1 cellular context compared by ENCODE assay signal in the genomic region with DNA sequence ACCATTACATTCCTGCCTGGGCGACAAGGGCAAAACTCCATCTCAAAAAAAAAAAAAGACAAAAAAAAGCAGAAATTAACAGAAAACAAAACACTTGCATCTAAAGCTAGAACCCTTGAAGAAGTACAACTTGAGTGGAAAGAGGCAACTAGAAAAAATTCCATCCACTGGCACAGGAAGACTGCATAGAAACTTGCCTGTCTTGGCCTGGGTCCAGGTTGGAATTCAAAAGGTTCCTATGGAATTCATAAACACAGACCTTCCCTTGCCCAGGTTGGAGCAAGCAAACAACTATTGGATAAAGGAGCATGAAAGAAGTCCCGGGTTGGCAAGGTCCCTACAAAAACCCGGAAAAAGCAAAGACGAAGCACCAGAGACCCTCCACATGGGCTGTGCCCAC.
TF ChIP-seq lines count a peak whose summit lies in the region.

No MANE protein-coding gene starts in this region.

TF ChIP-seq in K562, 482 proteins besides CTCF, POLR2A, EP300 and RAD21 (continued from another document):
- TF ChIP-seq, protein P1, sequence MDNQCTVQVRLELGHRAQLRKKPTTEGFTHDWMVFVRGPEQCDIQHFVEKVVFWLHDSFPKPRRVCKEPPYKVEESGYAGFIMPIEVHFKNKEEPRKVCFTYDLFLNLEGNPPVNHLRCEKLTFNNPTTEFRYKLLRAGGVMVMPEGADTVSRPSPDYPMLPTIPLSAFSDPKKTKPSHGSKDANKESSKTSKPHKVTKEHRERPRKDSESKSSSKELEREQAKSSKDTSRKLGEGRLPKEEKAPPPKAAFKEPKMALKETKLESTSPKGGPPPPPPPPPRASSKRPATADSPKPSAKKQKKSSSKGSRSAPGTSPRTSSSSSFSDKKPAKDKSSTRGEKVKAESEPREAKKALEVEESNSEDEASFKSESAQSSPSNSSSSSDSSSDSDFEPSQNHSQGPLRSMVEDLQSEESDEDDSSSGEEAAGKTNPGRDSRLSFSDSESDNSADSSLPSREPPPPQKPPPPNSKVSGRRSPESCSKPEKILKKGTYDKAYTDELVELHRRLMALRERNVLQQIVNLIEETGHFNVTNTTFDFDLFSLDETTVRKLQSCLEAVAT (IDR thresholded peaks at IDR 0.05): no peak
- TF ChIP-seq, protein P2, sequence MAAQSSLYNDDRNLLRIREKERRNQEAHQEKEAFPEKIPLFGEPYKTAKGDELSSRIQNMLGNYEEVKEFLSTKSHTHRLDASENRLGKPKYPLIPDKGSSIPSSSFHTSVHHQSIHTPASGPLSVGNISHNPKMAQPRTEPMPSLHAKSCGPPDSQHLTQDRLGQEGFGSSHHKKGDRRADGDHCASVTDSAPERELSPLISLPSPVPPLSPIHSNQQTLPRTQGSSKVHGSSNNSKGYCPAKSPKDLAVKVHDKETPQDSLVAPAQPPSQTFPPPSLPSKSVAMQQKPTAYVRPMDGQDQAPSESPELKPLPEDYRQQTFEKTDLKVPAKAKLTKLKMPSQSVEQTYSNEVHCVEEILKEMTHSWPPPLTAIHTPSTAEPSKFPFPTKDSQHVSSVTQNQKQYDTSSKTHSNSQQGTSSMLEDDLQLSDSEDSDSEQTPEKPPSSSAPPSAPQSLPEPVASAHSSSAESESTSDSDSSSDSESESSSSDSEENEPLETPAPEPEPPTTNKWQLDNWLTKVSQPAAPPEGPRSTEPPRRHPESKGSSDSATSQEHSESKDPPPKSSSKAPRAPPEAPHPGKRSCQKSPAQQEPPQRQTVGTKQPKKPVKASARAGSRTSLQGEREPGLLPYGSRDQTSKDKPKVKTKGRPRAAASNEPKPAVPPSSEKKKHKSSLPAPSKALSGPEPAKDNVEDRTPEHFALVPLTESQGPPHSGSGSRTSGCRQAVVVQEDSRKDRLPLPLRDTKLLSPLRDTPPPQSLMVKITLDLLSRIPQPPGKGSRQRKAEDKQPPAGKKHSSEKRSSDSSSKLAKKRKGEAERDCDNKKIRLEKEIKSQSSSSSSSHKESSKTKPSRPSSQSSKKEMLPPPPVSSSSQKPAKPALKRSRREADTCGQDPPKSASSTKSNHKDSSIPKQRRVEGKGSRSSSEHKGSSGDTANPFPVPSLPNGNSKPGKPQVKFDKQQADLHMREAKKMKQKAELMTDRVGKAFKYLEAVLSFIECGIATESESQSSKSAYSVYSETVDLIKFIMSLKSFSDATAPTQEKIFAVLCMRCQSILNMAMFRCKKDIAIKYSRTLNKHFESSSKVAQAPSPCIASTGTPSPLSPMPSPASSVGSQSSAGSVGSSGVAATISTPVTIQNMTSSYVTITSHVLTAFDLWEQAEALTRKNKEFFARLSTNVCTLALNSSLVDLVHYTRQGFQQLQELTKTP (IDR thresholded peaks at IDR 0.05; ENCODE audit: low read depth in 1 of 2, partially characterized antibody in 2 of 2): peak in 1 of 2 experiments; percentile 5
- TF ChIP-seq, protein P3, sequence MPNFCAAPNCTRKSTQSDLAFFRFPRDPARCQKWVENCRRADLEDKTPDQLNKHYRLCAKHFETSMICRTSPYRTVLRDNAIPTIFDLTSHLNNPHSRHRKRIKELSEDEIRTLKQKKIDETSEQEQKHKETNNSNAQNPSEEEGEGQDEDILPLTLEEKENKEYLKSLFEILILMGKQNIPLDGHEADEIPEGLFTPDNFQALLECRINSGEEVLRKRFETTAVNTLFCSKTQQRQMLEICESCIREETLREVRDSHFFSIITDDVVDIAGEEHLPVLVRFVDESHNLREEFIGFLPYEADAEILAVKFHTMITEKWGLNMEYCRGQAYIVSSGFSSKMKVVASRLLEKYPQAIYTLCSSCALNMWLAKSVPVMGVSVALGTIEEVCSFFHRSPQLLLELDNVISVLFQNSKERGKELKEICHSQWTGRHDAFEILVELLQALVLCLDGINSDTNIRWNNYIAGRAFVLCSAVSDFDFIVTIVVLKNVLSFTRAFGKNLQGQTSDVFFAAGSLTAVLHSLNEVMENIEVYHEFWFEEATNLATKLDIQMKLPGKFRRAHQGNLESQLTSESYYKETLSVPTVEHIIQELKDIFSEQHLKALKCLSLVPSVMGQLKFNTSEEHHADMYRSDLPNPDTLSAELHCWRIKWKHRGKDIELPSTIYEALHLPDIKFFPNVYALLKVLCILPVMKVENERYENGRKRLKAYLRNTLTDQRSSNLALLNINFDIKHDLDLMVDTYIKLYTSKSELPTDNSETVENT (CRISPR knock-in tag; IDR thresholded peaks at IDR 0.05): 0 out of 2 replicates have a peak, but pooled peaks have one; percentile 33
- TF ChIP-seq NFIC (IDR thresholded peaks at IDR 0.05) (peak; percentile 57; the same call in 1 of the 2 replicates), NFRKB (IDR thresholded peaks at IDR 0.05; ENCODE audit: low read depth) (0 out of 2 replicates have a peak, but pooled peaks have one; percentile 4), ZNF57 (CRISPR knock-in tag; IDR thresholded peaks at IDR 0.05) (no peak), HLTF (IDR thresholded peaks at IDR 0.05) (0 out of 2 replicates have a peak, but pooled peaks have one; percentile 28), GATA2 (CRISPR knock-in tag; IDR thresholded peaks at IDR 0.05) (no peak), TEAD4 (IDR thresholded peaks at IDR 0.05; ENCODE audit: low read length) (no peak), TEAD4 (CRISPR knock-in tag; IDR thresholded peaks at IDR 0.05; ENCODE audit: borderline replicate concordance) (no peak), CHCHD3 (CRISPR knock-in tag; IDR thresholded peaks at IDR 0.05) (no peak), KLF1 (tag; IDR thresholded peaks at IDR 0.05) (no peak), ILK (tag; IDR thresholded peaks at IDR 0.05; ENCODE audit: borderline replicate concordance, low read depth) (no peak), FUS (optimal IDR thresholded peaks at IDR 0.05; ENCODE audit: low read depth, low read length) (no peak)
